20 cellular contexts compared by ENCODE assay signal in the genomic region with DNA sequence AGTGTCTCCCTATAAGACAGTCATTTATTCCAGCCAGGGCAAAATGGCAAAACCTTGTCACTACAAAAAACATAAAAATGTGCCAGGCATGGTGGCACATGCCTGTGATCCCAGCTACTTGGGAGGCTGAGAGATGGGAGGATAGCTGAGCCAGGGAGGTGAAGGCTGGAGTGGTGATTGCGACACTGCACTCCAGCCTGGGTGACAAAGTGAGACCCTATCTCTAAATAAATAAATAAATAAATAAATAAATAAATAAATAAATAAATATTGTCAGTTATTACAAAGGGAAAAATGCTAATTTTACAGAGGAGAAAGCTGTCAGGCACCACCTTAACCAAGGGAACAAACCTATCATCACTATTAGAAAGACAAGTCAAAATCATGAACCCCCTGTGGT.
"Had no signal": no experiment of that assay in that cellular context is flagged by ENCODE, and none has a peak within 500 bp of the region (broad histone marks: within the 10 kb centered on the region; RNA-seq: fewer than 3 reads in every experiment).

No MANE protein-coding gene starts in this region.

- H3K27ac ChIP-seq: esophagus squamous epithelium, right atrium auricular region, suprapubic skin, thyroid gland had no signal

- DNase-seq: esophagus squamous epithelium; foreskin fibroblast; glutamatergic neuron; islet precursor cell; mammary epithelial cell; natural killer cell; posterior cingulate gyrus; stimulated activated CD4-positive, alpha-beta T cell treated with anti-CD3 and anti-CD28 coated beads, Interleukin-4, amount 100 ng/mL, for 1 hour; stimulated activated CD8-positive, alpha-beta memory T cell treated with anti-CD3 and anti-CD28 coated beads, Interleukin-4, amount 100 ng/mL, for 48 hours; stimulated activated naive CD8-positive, alpha-beta T cell treated with anti-CD3 and anti-CD28 coated beads, Interleukin-15, Interleukin-2, amounts not matched to agents 100 U/mL and 50 U/mL, for 24 hours; thyroid gland had no signal

- H3K4me3 Mint-ChIP-seq: dendritic cell treated with granulocyte-macrophage colony-stimulating factor and Interleukin-4, amounts not matched to agents 40 ng/mL and 50 ng/mL, for 4 days; natural killer cell; neural crest cell; stimulated activated effector memory CD8-positive, alpha-beta T cell treated with anti-CD3 and anti-CD28 coated beads, Interleukin-12 subunit alpha, Interleukin-12 subunit beta, amount 100 ng/mL, for 72 hours; type B pancreatic cell had no signal

- FAIRE-seq: urothelium cell line had no signal

- H3K27me3 ChIP-seq: esophagus squamous epithelium, gastroesophageal sphincter, right atrium auricular region, suprapubic skin, thyroid gland had no signal

- H3K27ac Mint-ChIP-seq: dendritic cell treated with granulocyte-macrophage colony-stimulating factor and Interleukin-4, amounts not matched to agents 40 ng/mL and 50 ng/mL, for 4 days; type B pancreatic cell had no signal

- ATAC-seq: gastroesophageal sphincter; left lobe of liver; natural killer cell; stimulated activated effector memory CD8-positive, alpha-beta T cell treated with anti-CD3 and anti-CD28 coated beads, Interleukin-12 subunit alpha, Interleukin-12 subunit beta, amount 100 ng/mL, for 72 hours; stimulated activated naive CD8-positive, alpha-beta T cell treated with anti-CD3 and anti-CD28 coated beads, Interleukin-15, Interleukin-2, amounts not matched to agents 100 U/mL and 50 U/mL, for 24 hours had no signal

- H3K36me3 ChIP-seq: gastroesophageal sphincter, right atrium auricular region, thyroid gland had no signal

- H3K36me3 Mint-ChIP-seq: natural killer cell had no signal

- H3K4me3 ChIP-seq: esophagus squamous epithelium, gastroesophageal sphincter, right atrium auricular region, suprapubic skin, thyroid gland had no signal

- H3K9me3 Mint-ChIP-seq: dendritic cell treated with granulocyte-macrophage colony-stimulating factor and Interleukin-4, amounts not matched to agents 40 ng/mL and 50 ng/mL, for 4 days; natural killer cell; neural crest cell; stimulated activated effector memory CD8-positive, alpha-beta T cell treated with anti-CD3 and anti-CD28 coated beads, Interleukin-12 subunit alpha, Interleukin-12 subunit beta, amount 100 ng/mL, for 72 hours had no signal

- H3K27me3 Mint-ChIP-seq: dendritic cell treated with granulocyte-macrophage colony-stimulating factor and Interleukin-4, amounts not matched to agents 40 ng/mL and 50 ng/mL, for 4 days; type B pancreatic cell had no signal

- H3K9me3 ChIP-seq: esophagus squamous epithelium, gastroesophageal sphincter, right atrium auricular region, suprapubic skin, thyroid gland had no signal
